Comparison of ENCODE assay signal across 20 cellular contexts in the genomic region with DNA sequence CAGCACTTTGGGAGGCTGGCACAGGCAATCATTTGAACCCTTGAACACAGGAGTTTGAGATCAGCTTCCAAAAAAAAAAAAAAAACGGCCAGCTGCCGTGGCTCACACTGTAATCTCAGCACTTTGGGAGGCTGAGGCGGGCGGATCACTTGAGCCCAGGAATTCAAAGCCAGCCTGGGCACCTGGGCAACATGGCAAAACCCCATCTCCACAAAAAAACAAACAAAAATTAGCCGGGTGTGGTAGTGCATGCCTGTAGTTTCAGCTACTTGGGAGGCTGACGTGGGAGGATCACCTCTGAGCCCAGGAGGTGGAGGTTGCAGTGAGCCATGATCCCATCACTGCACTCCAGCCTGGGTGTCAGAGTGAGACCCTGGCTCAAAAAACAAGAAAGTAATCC. TPM values are rescaled to one million over a fixed set of nuclear protein-coding genes. Genes with fewer than 3 reads are reported as not detected.
A peak's percentile ranks its signal among the peaks of the same experiment; 100 is the strongest.
DNase-seq lines count a peak whose midpoint lies in the region; ATAC-seq, FAIRE-seq and TF ChIP-seq lines count a peak whose summit lies in the region.
"Had no signal": no experiment of that assay in that cellular context is flagged by ENCODE, and none has a peak within 500 bp of the region (broad histone marks: within the 10 kb centered on the region; RNA-seq: fewer than 3 reads in every experiment).

No MANE protein-coding gene starts in this region.

- H3K4me2 ChIP-seq in BLaER1 treated with 17β-estradiol and CSF1 and Interleukin-3, amounts not matched to agents 10 nM and 100 nM, result peak overlapping the region; percentile 29 to 58 (median 40); a peak in 19 of 22 replicates
- no peak overlapping the region for H3K4me2 ChIP-seq in keratinocyte (ENCODE audit: control insufficient read depth, extremely low read depth, insufficient read depth, low read depth, low read length)

- no peaks in the 10 kb centered on the region for H3K27me3 ChIP-seq in BLaER1 treated with 17β-estradiol and CSF1 and Interleukin-3, amounts not matched to agents 10 nM and 100 nM
- no peaks in the 10 kb centered on the region for H3K27me3 ChIP-seq in keratinocyte (ENCODE audit: control insufficient read depth, extremely low read depth, insufficient read depth, low read length)
- no peaks in the 10 kb centered on the region for H3K27me3 ChIP-seq in upper lobe of right lung
- H3K27me3 ChIP-seq: testis had no signal

- peak overlapping the region; percentile 29; the same call in 1 of the 2 replicates for H3K27ac ChIP-seq in 22Rv1
- no peak overlapping the region for H3K27ac ChIP-seq in BLaER1 treated with 17β-estradiol and CSF1 and Interleukin-3, amounts not matched to agents 10 nM and 100 nM
- peak overlapping the region; percentile 24 for H3K27ac ChIP-seq in keratinocyte (ENCODE audit: control insufficient read depth, insufficient read depth, low read length)
- no peak overlapping the region for H3K27ac ChIP-seq in upper lobe of right lung
- H3K27ac ChIP-seq: GM23248, parathyroid adenoma, skin epidermis had no signal

- intact Hi-C loops in upper lobe of right lung (cut with DNase I), result no loop called here

- H3K9me3 ChIP-seq in BLaER1 treated with 17β-estradiol and CSF1 and Interleukin-3, amounts not matched to agents 10 nM and 100 nM (replicated peaks in 1 of 11), result no peaks in the 10 kb centered on the region
- H3K9me3 ChIP-seq in keratinocyte (ENCODE audit: control insufficient read depth, low read depth, low read length) (no peaks in the 10 kb centered on the region), upper lobe of right lung (no peaks in the 10 kb centered on the region)
- H3K9me3 ChIP-seq: testis had no signal

- dilution Hi-C loops in keratinocyte (cut with MboI; ENCODE audit: extremely low pct_ligation_motif_present, low sequenced_read_pairs), result no loop called here

- H2AFZ ChIP-seq in keratinocyte (ENCODE audit: control insufficient read depth, low read length), result no peak overlapping the region
- H2AFZ ChIP-seq: GM23248, parathyroid adenoma had no signal

- no peak overlapping the region for H3K9ac ChIP-seq in BLaER1 treated with 17β-estradiol and CSF1 and Interleukin-3, amounts not matched to agents 10 nM and 100 nM
- H3K9ac ChIP-seq in keratinocyte (ENCODE audit: control insufficient read depth, extremely low read depth, insufficient read depth, low read length), result no peak overlapping the region
- H3K9ac ChIP-seq: GM23248, parathyroid adenoma had no signal

- H3K4me3 ChIP-seq in BLaER1 treated with 17β-estradiol and CSF1 and Interleukin-3, amounts not matched to agents 10 nM and 100 nM, result no peak overlapping the region
- H3K4me3 ChIP-seq in keratinocyte (ENCODE audit: control insufficient read depth in 2 of 3, extremely low read depth in 1 of 3, insufficient read depth in 2 of 3, low read depth in 1 of 3, low read length in 3 of 3) (no peak overlapping the region), upper lobe of right lung (no peak overlapping the region)
- H3K4me3 ChIP-seq: GM23248, skin epidermis, testis had no signal

- ATAC-seq in upper lobe of right lung, result no peak
- ATAC-seq: CD8-positive, alpha-beta T cell had no signal

- peaks cover 6 to 49% (median 30%) of the 10 kb centered on the region in 11 experiments; a peak in 18 of 22 replicates for H3K36me3 ChIP-seq in BLaER1 treated with 17β-estradiol and CSF1 and Interleukin-3, amounts not matched to agents 10 nM and 100 nM
- no peaks in the 10 kb centered on the region for H3K36me3 ChIP-seq in keratinocyte (ENCODE audit: control insufficient read depth in 2 of 2, extremely low read depth in 1 of 2, insufficient read depth in 2 of 2, low read length in 2 of 2)
- no peaks in the 10 kb centered on the region for H3K36me3 ChIP-seq in upper lobe of right lung

- no peak for FAIRE-seq in keratinocyte (lab: Jason Lieb, UNC)

- H3K79me2 ChIP-seq in keratinocyte (ENCODE audit: control insufficient read depth, insufficient read depth, low read length), result peaks cover 87% of the 10 kb centered on the region

- H3K4me1 ChIP-seq in BLaER1 treated with 17β-estradiol and CSF1 and Interleukin-3, amounts not matched to agents 10 nM and 100 nM, result peaks cover 59 to 100% (median 80%) of the 10 kb centered on the region in 10 experiments
- peaks cover 36% of the 10 kb centered on the region for H3K4me1 ChIP-seq in keratinocyte (ENCODE audit: control insufficient read depth, extremely low read depth, insufficient read depth, low read length)
- peaks cover 67% of the 10 kb centered on the region for H3K4me1 ChIP-seq in upper lobe of right lung

- no peak for TF ChIP-seq CTCF in 22Rv1 (IDR thresholded peaks at IDR 0.05)
- no peak for TF ChIP-seq CTCF in keratinocyte (optimal IDR thresholded peaks at IDR 0.05 in 1 of 3, IDR thresholded peaks at IDR 0.05 in 1 of 3, conservative IDR thresholded peaks at IDR 0.05 in 1 of 3; ENCODE audit: extremely low read depth in 1 of 3, insufficient read depth in 2 of 3, low read length in 3 of 3)
- TF ChIP-seq CTCF in upper lobe of right lung (IDR thresholded peaks at IDR 0.05), result no peak

- DNase-seq in NCI-H69 (lab: John Stamatoyannopoulos, UW) (peak; percentile 54), keratinocyte (ENCODE audit: low read depth, low spot score) (no peak), iPS-NIHi7 (ENCODE audit: extremely low spot score) (no peak), upper lobe of right lung (no peak), 8988T (no peak)
- DNase-seq: activated effector memory CD4-positive, alpha-beta T cell treated with anti-CD3 and anti-CD28 coated beads, Interleukin-2, amount 50 U/mL, for 16 hours; aorta; CD8-positive, alpha-beta T cell; GM23248; hippocampal formation; KG1; NCI-H1436; NCI-H2227 treated with DMSO at 0.1 percent for 48 hours; stimulated activated CD4-positive, alpha-beta T cell treated with anti-CD3 and anti-CD28 coated beads, Interleukin-4, amount 100 ng/mL, for 24 hours; T1000; testis had no signal

- peaks cover 100% of the 10 kb centered on the region in 11 experiments for H4K20me1 ChIP-seq in BLaER1 treated with 17β-estradiol and CSF1 and Interleukin-3, amounts not matched to agents 10 nM and 100 nM
- peaks cover 17% of the 10 kb centered on the region for H4K20me1 ChIP-seq in keratinocyte (ENCODE audit: control insufficient read depth, extremely low read depth, insufficient read depth, low read length)

- H3K9me1 ChIP-seq in keratinocyte (ENCODE audit: control insufficient read depth, extremely low read depth, insufficient read depth, low read length), result peaks cover 5% of the 10 kb centered on the region

RNA-seq across cellular contexts. Expression of gene GRB2, which starts 39.0 kb away (rescaled TPM):
- polyA plus RNA-seq in keratinocyte, result 56.3 to 64.8 TPM (median 62.0 TPM) in 3 replicates
- polyA plus RNA-seq in keratinocyte (2011; ENCODE audit: low read depth), result 114 TPM
- polyA plus RNA-seq in keratinocyte (2011; cell fraction: cytosol; rRNA removed), result 56.4 and 84.2 TPM in 2 replicates
- 73.0 and 81.0 TPM in 2 replicates for polyA plus RNA-seq in keratinocyte (2011; cell fraction: nucleus; rRNA removed)
- 43.3 and 53.3 TPM in 2 replicates for polyA plus RNA-seq in keratinocyte (2012; ENCODE audit: low replicate concordance)
- polyA minus RNA-seq in keratinocyte, result 23.2 to 59.2 TPM (median 28.0 TPM) in 3 replicates
- 29.4 TPM for polyA minus RNA-seq in keratinocyte (2011; cell fraction: cytosol; rRNA and poly(A)+ RNA removed)
- 17.6 and 25.2 TPM in 2 replicates for polyA minus RNA-seq in keratinocyte (2011; cell fraction: nucleus; rRNA and poly(A)+ RNA removed)
- 139 TPM for total RNA-seq in upper lobe of right lung

Comparison
In these comparisons a context has a peak if more than half of its experiments do, and no peak if none do; other contexts are left out.
1. H3K27ac ChIP-seq: peak in 22Rv1 (single experiment) and keratinocyte (single experiment); none in BLaER1 treated with 17β-estradiol and CSF1 and Interleukin-3, amounts not matched to agents 10 nM and 100 nM (0 of 11) and upper lobe of right lung (single experiment).